Comparison of ENCODE assay signal across 17 cellular contexts in the genomic region with DNA sequence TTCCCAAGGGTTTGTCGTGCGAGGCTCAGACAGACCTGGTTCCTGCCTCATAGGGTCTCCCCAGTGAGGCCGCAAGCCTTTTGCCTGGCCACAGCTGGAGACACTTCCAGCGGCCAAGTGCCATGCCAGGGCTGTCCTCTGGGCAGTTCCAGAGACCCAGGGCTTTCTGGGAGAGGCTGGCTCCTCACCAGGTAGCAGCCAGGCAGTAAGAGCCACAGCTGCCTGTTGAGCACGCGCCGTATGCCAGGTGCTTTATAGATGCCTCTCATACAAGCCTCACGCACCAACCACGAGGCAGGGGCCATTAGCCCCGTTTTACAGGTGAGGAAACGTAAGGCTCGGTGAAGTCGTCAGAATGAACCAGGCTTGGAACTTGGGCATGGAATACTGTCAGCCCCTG. TPM values are rescaled to one million over a fixed set of nuclear protein-coding genes. Genes with fewer than 3 reads are reported as not detected.
DNase-seq lines count a peak whose midpoint lies in the region; ATAC-seq and TF ChIP-seq lines count a peak whose summit lies in the region.
"Had no signal": no experiment of that assay in that cellular context is flagged by ENCODE, and none has a peak within 500 bp of the region (broad histone marks: within the 10 kb centered on the region; RNA-seq: fewer than 3 reads in every experiment).

No MANE protein-coding gene starts in this region.

- no peaks in the 10 kb centered on the region for H3K27me3 ChIP-seq in skeletal muscle tissue (ENCODE audit: control insufficient read depth in 3 of 3, insufficient read depth in 3 of 3, low read length in 3 of 3)
- no peaks in the 10 kb centered on the region for H3K27me3 ChIP-seq in transverse colon
- H3K27me3 ChIP-seq: BLaER1 had no signal

- H3K9me3 ChIP-seq in skeletal muscle tissue (ENCODE audit: control insufficient read depth in 3 of 3, low read length in 3 of 3) (no peaks in the 10 kb centered on the region), transverse colon (no peaks in the 10 kb centered on the region)

- TF ChIP-seq CTCF in natural killer cell (IDR thresholded peaks at IDR 0.05): no peak
- no peak for TF ChIP-seq CTCF in transverse colon (IDR thresholded peaks at IDR 0.05)

- peaks cover 24 to 82% (median 52%) of the 10 kb centered on the region in 3 donors for H3K4me1 ChIP-seq in skeletal muscle tissue (ENCODE audit: control insufficient read depth in 3 of 3, insufficient read depth in 3 of 3, low read length in 3 of 3)
- H3K4me1 ChIP-seq in transverse colon: peaks cover 0 to 11% (median 5%) of the 10 kb centered on the region in 4 donors

- no peak for TF ChIP-seq EP300 in transverse colon (IDR thresholded peaks at IDR 0.05; ENCODE audit: low read depth)

- no peak for ATAC-seq in natural killer cell treated with Interleukin-12 subunit alpha and Interleukin-12 subunit beta and Interleukin-15 and Interleukin-18, amount 100 ng/mL, for 72 hours
- ATAC-seq in natural killer cell (no peak), left lobe of liver (peak; percentile 17)
- ATAC-seq: GM23338 had no signal

- peak; percentile 20 for DNase-seq in natural killer cell treated with Interleukin-12 subunit alpha and Interleukin-12 subunit beta and Interleukin-15 and Interleukin-18, amount 100 ng/mL, for 72 hours (ENCODE audit: low spot score)
- DNase-seq in natural killer cell (no peak), left lobe of liver (ENCODE audit: low spot score) (no peak), NCI-H2171 treated with DMSO at 0.1 percent for 48 hours (lab: John Stamatoyannopoulos, UW) (no peak), transverse colon (no peak), DMS53 (lab: John Stamatoyannopoulos, UW) (no peak)
- DNase-seq: 8988T; CD4-positive, alpha-beta memory T cell; DMS153; DMS79 treated with DMSO at 0.1 percent for 48 hours; GF-D8; H7 had no signal

- no peaks in the 10 kb centered on the region for H3K27me3 Mint-ChIP-seq in natural killer cell treated with Interleukin-12 subunit alpha and Interleukin-12 subunit beta and Interleukin-15 and Interleukin-18, amount 100 ng/mL, for 72 hours
- H3K27me3 Mint-ChIP-seq in natural killer cell (ENCODE audit: low read depth in 2 of 2): no peaks in the 10 kb centered on the region
- H3K27me3 Mint-ChIP-seq: CD4-positive, alpha-beta memory T cell had no signal

- H3K27ac ChIP-seq in skeletal muscle tissue (ENCODE audit: low read depth, low read length) (peak overlapping the region; percentile 18), transverse colon (no peak overlapping the region)
- H3K27ac ChIP-seq: BLaER1, HL-60 had no signal

- H3K36me3 ChIP-seq in skeletal muscle tissue (ENCODE audit: control insufficient read depth in 3 of 3, insufficient read depth in 3 of 3, low read length in 3 of 3) (peaks cover 31 to 48% (median 40%) of the 10 kb centered on the region in 3 donors), transverse colon (peaks cover 0 to 16% (median 0%) of the 10 kb centered on the region in 4 donors)

- H3K4me1 Mint-ChIP-seq in natural killer cell treated with Interleukin-12 subunit alpha and Interleukin-12 subunit beta and Interleukin-15 and Interleukin-18, amount 100 ng/mL, for 72 hours (ENCODE audit: low read depth in 2 of 2): peaks cover 32 to 38% of the 10 kb centered on the region in 2 donors
- H3K4me1 Mint-ChIP-seq in natural killer cell: peaks cover 18 to 46% of the 10 kb centered on the region in 2 donors

- no peak overlapping the region for H3K9ac ChIP-seq in skeletal muscle tissue (ENCODE audit: low read depth in 1 of 3, low read length in 3 of 3)
- H3K9ac ChIP-seq: BLaER1 had no signal

- H3K36me3 Mint-ChIP-seq in natural killer cell treated with Interleukin-12 subunit alpha and Interleukin-12 subunit beta and Interleukin-15 and Interleukin-18, amount 100 ng/mL, for 72 hours: peaks cover 24% of the 10 kb centered on the region
- H3K36me3 Mint-ChIP-seq in natural killer cell: no peaks in the 10 kb centered on the region

- no peak overlapping the region for H3K4me3 Mint-ChIP-seq in natural killer cell treated with Interleukin-12 subunit alpha and Interleukin-12 subunit beta and Interleukin-15 and Interleukin-18, amount 100 ng/mL, for 72 hours
- H3K4me3 Mint-ChIP-seq in natural killer cell: no peak overlapping the region
- H3K4me3 Mint-ChIP-seq: CD14-positive monocyte; CD4-positive, alpha-beta memory T cell; GM23338 had no signal

- H3K27ac Mint-ChIP-seq in natural killer cell treated with Interleukin-12 subunit alpha and Interleukin-12 subunit beta and Interleukin-15 and Interleukin-18, amount 100 ng/mL, for 72 hours: no peak overlapping the region
- H3K27ac Mint-ChIP-seq in natural killer cell: no peak overlapping the region
- H3K27ac Mint-ChIP-seq: GM23338 had no signal

- no peak for TF ChIP-seq POLR2A in transverse colon (IDR thresholded peaks at IDR 0.05)

- peaks cover 7% of the 10 kb centered on the region for H3K9me3 Mint-ChIP-seq in natural killer cell treated with Interleukin-12 subunit alpha and Interleukin-12 subunit beta and Interleukin-15 and Interleukin-18, amount 100 ng/mL, for 72 hours
- no peaks in the 10 kb centered on the region for H3K9me3 Mint-ChIP-seq in natural killer cell

- no peak overlapping the region for H3K4me3 ChIP-seq in skeletal muscle tissue (ENCODE audit: low read length in 3 of 3)
- no peak overlapping the region for H3K4me3 ChIP-seq in transverse colon
- H3K4me3 ChIP-seq: BLaER1, GM23338 had no signal

- in situ Hi-C loops in transverse colon (cut with MboI; ENCODE audit: low pct_ligation_motif_present in 1 of 4, low pct_unique_long_range_greater_than_20kb in 1 of 4, low sequenced_read_pairs in 3 of 4): no loop called here

- WGBS in transverse colon (ENCODE audit: low coverage in 1 of 2), 2 donors: 90 to 95% methylated on average over 2 to 13 of the region's 13 CpGs

- intact Hi-C loops in natural killer cell (cut with micrococcal nuclease): no loop called here
- intact Hi-C loops in transverse colon (cut with DNase I; ENCODE audit: low total_unique reads): loop anchor here (10.0 kb wide), 1 partner anchor 312 kb away; no protein-coding TSS in a partner anchor

RNA-seq across cellular contexts. Expression of a gene that starts 28.0 kb away (rescaled TPM):
- total RNA-seq in natural killer cell treated with Interleukin-12 subunit alpha and Interleukin-12 subunit beta and Interleukin-15 and Interleukin-18, amount 100 ng/mL, for 72 hours: 10 to 100 TPM; 14.1 to 15.1 TPM
- total RNA-seq in natural killer cell (10 to 100 TPM; 24.3 to 37.1 (median 31.2) TPM), left lobe of liver (116 TPM), skeletal muscle tissue (24.5 TPM), transverse colon (10 to 100 TPM; 24.1 to 49.4 (median 26.7) TPM)

RNA-seq across cellular contexts. Expression of a gene that starts 30.1 kb away (rescaled TPM):
- total RNA-seq in natural killer cell treated with Interleukin-12 subunit alpha and Interleukin-12 subunit beta and Interleukin-15 and Interleukin-18, amount 100 ng/mL, for 72 hours: 1 to 10 TPM in 1 of 2 donors, under 1 TPM in 1; 0.78 to 1.4 TPM
- total RNA-seq in natural killer cell: 1 to 10 TPM in 2 of 3 donors, under 1 TPM in 1; 0.82 to 3.0 (median 1.5) TPM
- 6.2 TPM for total RNA-seq in left lobe of liver
- 6.3 TPM for total RNA-seq in skeletal muscle tissue
- total RNA-seq in transverse colon: 10 to 100 TPM; 40.0 to 82.1 (median 52.6) TPM
